In the genomic region with DNA sequence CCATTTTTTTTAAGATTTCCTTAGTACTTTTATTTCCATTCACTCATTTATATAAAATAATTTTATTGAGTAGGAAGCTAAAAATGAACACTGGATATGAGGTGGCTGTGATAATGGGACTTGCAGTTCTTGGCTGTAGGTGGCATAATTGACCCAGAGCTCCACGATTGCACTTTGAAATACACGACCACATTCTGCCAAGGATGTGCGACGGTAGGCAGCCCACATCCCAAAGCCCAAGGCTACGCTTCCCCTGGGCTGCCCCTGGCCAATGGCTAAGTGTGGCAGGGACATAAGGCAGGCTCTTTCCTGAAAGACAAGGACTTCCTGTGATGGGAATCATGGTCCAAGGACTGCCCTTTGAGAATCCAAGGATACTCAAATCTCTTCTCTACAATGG, we compare ENCODE assay signal across 1 cellular context.
TF ChIP-seq lines count a peak whose summit lies in the region.

No MANE protein-coding gene starts in this region.

TF ChIP-seq in A549, 52 proteins besides CTCF, POLR2A, EP300 and RAD21 (continued from another document):
- TF ChIP-seq, protein P1, sequence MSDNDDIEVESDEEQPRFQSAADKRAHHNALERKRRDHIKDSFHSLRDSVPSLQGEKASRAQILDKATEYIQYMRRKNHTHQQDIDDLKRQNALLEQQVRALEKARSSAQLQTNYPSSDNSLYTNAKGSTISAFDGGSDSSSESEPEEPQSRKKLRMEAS (IDR thresholded peaks at IDR 0.05), result no peak
- TF ChIP-seq POLR2AphosphoS2 (conservative IDR thresholded peaks at IDR 0.05; ENCODE audit: low read length), result no peak
TF ChIP-seq in A549: peak in this region for 0.
